In the genomic region with DNA sequence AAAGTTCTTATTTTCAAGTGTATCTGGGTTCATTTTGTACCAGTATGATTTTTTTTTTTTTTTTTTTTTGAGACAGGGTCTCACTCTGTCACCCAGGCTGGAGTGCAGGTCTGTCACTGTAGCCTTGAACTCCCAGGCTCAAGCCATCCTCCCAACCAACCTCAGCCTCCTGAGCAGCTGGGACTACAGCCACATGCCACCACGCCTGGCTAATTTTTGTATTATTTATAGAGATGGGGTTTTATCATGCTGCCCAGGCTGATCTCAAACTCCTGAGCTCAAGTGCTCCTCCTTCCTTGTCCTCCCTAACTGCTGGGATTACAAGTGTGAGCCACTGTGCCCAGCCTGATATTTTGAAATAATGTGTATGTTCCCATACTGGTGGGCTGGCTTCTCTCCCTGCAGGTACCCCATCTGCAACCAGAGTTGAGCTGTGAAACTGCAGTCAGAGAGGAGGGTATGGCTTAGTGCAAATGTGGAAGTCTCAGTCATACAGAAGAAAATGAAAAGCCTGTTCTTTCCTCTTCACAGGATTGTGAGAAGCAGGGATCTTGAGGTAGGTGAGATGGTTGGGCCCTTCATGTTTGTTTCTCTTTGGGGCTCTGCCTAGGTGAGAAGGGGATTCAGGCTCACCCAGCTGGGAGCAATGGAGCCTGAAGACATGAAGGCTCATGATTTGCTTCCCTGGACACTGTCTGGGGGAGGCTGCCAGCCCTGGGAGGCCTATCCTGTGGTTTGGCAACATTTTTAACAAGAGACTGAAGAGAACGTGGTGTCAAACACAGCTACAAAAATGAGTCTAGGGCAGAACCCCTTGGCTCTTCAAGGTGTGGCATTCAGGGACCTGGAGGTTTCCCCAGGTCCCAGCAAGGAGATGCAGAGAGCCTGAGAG, we compare ENCODE assay signal across 23 cellular contexts. TPM values are rescaled to one million over a fixed set of nuclear protein-coding genes. Genes with fewer than 3 reads are reported as not detected.
DNase-seq lines count a peak whose midpoint lies in the region; ATAC-seq and TF ChIP-seq lines count a peak whose summit lies in the region.
"Had no signal": no experiment of that assay in that cellular context is flagged by ENCODE, and none has a peak within 500 bp of the region (broad histone marks: within the 10 kb centered on the region; RNA-seq: fewer than 3 reads in every experiment).

No MANE protein-coding gene starts in this region.

- H3K9me2 ChIP-seq in OCI-LY7 (ENCODE audit: insufficient read depth, low read length): no peaks in the 10 kb centered on the region

- no peak overlapping the region for H3K14ac ChIP-seq in H9 (ENCODE audit: insufficient read depth, low read length)

- CTCF ChIA-PET in OCI-LY7 (lab: Charles Lee; ENCODE audit: unreplicated experiment): no interaction called here

- peak; percentile 28 for ATAC-seq in activated naive CD8-positive, alpha-beta T cell treated with anti-CD3 and anti-CD28 coated beads, Interleukin-2, amount 50 U/mL, for 24 hours
- ATAC-seq in stimulated activated naive B cell treated with anti-CD40 and anti-IgM and Interleukin-4, amounts not matched to agents 10 μg/mL and 1 μg/mL and 100 μg/mL, for 72 hours (replicated peaks): peak; percentile 57 to 63
- ATAC-seq: activated CD4-positive, CD25-positive, alpha-beta regulatory T cell treated with anti-CD3 and anti-CD28 coated beads, Interleukin-2, amount 50 U/mL, for 24 hours; activated CD8-positive, alpha-beta memory T cell treated with anti-CD3 and anti-CD28 coated beads, Interleukin-2, amount 10 ng/mL, durations not matched to agents 7 days and 5 days; naive thymus-derived CD4-positive, alpha-beta T cell; Right ventricle myocardium inferior; T-helper 17 cell had no signal

- no peak overlapping the region for H2BK120ac ChIP-seq in H9 (ENCODE audit: low read depth, low read length, poor library complexity, severe bottlenecking)

- no peak overlapping the region for H4K91ac ChIP-seq in H9 (ENCODE audit: insufficient read length, low read depth, low read length)

- H3K27me3 ChIP-seq in H9 (ENCODE audit: insufficient read depth, low read length): no peaks in the 10 kb centered on the region
- H3K27me3 ChIP-seq: dorsolateral prefrontal cortex, esophagus muscularis mucosa had no signal

- H3K79me1 ChIP-seq in H9 (ENCODE audit: insufficient read depth, low read depth, low read length, poor library complexity, severe bottlenecking): no peaks in the 10 kb centered on the region

- no peaks in the 10 kb centered on the region for H3K27me3 Mint-ChIP-seq in activated naive CD8-positive, alpha-beta T cell treated with anti-CD3 and anti-CD28 coated beads, Interleukin-2, amount 50 U/mL, for 24 hours
- H3K27me3 Mint-ChIP-seq in activated naive CD8-positive, alpha-beta T cell treated with anti-CD3 and anti-CD28 coated beads for 36 hours: no peaks in the 10 kb centered on the region
- no peaks in the 10 kb centered on the region for H3K27me3 Mint-ChIP-seq in stimulated activated naive B cell treated with anti-CD40 and anti-IgM and Interleukin-4, amounts not matched to agents 10 μg/mL and 1 μg/mL and 100 μg/mL, for 72 hours
- no peaks in the 10 kb centered on the region; the same call in 1 of the 2 replicates for H3K27me3 Mint-ChIP-seq in H9 (ENCODE audit: low read depth)
- H3K27me3 Mint-ChIP-seq: activated CD8-positive, alpha-beta memory T cell treated with anti-CD3 and anti-CD28 coated beads, Interleukin-2, amount 10 ng/mL, durations not matched to agents 7 days and 5 days; brain; CD4-positive, alpha-beta memory T cell; T-helper 17 cell had no signal

- H3K9me3 Mint-ChIP-seq in activated naive CD8-positive, alpha-beta T cell treated with anti-CD3 and anti-CD28 coated beads, Interleukin-2, amount 50 U/mL, for 24 hours: no peaks in the 10 kb centered on the region
- H3K9me3 Mint-ChIP-seq in activated naive CD8-positive, alpha-beta T cell treated with anti-CD3 and anti-CD28 coated beads for 36 hours: no peaks in the 10 kb centered on the region
- no peaks in the 10 kb centered on the region for H3K9me3 Mint-ChIP-seq in stimulated activated naive B cell treated with anti-CD40 and anti-IgM and Interleukin-4, amounts not matched to agents 10 μg/mL and 1 μg/mL and 100 μg/mL, for 72 hours
- H3K9me3 Mint-ChIP-seq in H9: no peaks in the 10 kb centered on the region; a peak in 3 of 5 replicates
- H3K9me3 Mint-ChIP-seq: CD4-positive, alpha-beta memory T cell had no signal

- H3K4me1 ChIP-seq in OCI-LY7 (ENCODE audit: insufficient read depth, low read length, poor library complexity, severe bottlenecking) (peaks cover 31% of the 10 kb centered on the region), H9 (ENCODE audit: insufficient read depth, low read length) (no peaks in the 10 kb centered on the region)
- H3K4me1 ChIP-seq: esophagus muscularis mucosa, left ventricle myocardium inferior had no signal

- no peak overlapping the region for H3K18ac ChIP-seq in H9 (ENCODE audit: insufficient read length, low read depth, low read length)

- H2BK20ac ChIP-seq in H9 (ENCODE audit: low read depth, low read length, poor library complexity, severe bottlenecking): no peak overlapping the region

- H4K20me1 ChIP-seq in OCI-LY7 (ENCODE audit: insufficient read depth, low read length) (no peaks in the 10 kb centered on the region), H9 (ENCODE audit: control insufficient read depth, insufficient read depth, insufficient read length) (no peaks in the 10 kb centered on the region)

- H3K23me2 ChIP-seq in H9 (ENCODE audit: insufficient read length, low read depth, low read length, poor library complexity, severe bottlenecking): no peaks in the 10 kb centered on the region

- POLR2A ChIA-PET in OCI-LY7 (lab: Charles Lee): interaction anchor here (0.7 to 1.5 kb wide), 4 partner anchors 8 to 827 kb away, joined by 3 to 7 read pairs (median 5); no protein-coding TSS in a partner anchor

- no peak overlapping the region for H3K4ac ChIP-seq in H9 (ENCODE audit: low read depth, low read length)

- H3T11ph ChIP-seq in H9 (ENCODE audit: low read length): no peak overlapping the region

- H3K9me3 ChIP-seq in OCI-LY7 (ENCODE audit: low read length) (no peaks in the 10 kb centered on the region), H9 (ENCODE audit: control insufficient read depth, low read depth, low read length) (no peaks in the 10 kb centered on the region)
- H3K9me3 ChIP-seq: esophagus muscularis mucosa, left ventricle myocardium inferior, thoracic aorta had no signal

- H3K4me3 Mint-ChIP-seq in activated naive CD8-positive, alpha-beta T cell treated with anti-CD3 and anti-CD28 coated beads, Interleukin-2, amount 50 U/mL, for 24 hours: no peak overlapping the region
- no peak overlapping the region for H3K4me3 Mint-ChIP-seq in activated naive CD8-positive, alpha-beta T cell treated with anti-CD3 and anti-CD28 coated beads for 36 hours
- peak overlapping the region; percentile 40 to 41 for H3K4me3 Mint-ChIP-seq in stimulated activated naive B cell treated with anti-CD40 and anti-IgM and Interleukin-4, amounts not matched to agents 10 μg/mL and 1 μg/mL and 100 μg/mL, for 72 hours
- no peak overlapping the region for H3K4me3 Mint-ChIP-seq in H9
- H3K4me3 Mint-ChIP-seq: activated CD8-positive, alpha-beta memory T cell treated with anti-CD3 and anti-CD28 coated beads, Interleukin-2, amount 10 ng/mL, durations not matched to agents 7 days and 5 days; brain; CD4-positive, alpha-beta memory T cell; naive thymus-derived CD4-positive, alpha-beta T cell; T-helper 17 cell had no signal

- H3K56ac ChIP-seq in H9 (ENCODE audit: insufficient read length, low read depth, low read length): no peak overlapping the region

- intact Hi-C loops in OCI-LY7 (cut with micrococcal nuclease; ENCODE audit: unreplicated experiment): no loop called here

- DNase-seq in activated naive CD8-positive, alpha-beta T cell treated with anti-CD3 and anti-CD28 coated beads, Interleukin-2, amount 50 U/mL, for 24 hours: no peak
- no peak for DNase-seq in activated naive CD8-positive, alpha-beta T cell treated with anti-CD3 and anti-CD28 coated beads for 36 hours
- DNase-seq in OCI-LY7 (ENCODE audit: low spot score): peak; percentile 56
- DNase-seq in fibroblast of pulmonary artery (ENCODE audit: low read depth): peak; percentile 43
- peak; percentile 4 for DNase-seq in stimulated activated naive B cell treated with anti-CD40 and anti-IgM and Interleukin-4, amounts not matched to agents 10 μg/mL and 1 μg/mL and 100 μg/mL, for 72 hours
- no peak for DNase-seq in stimulated activated CD4-positive, alpha-beta T cell treated with anti-CD3 and anti-CD28 coated beads, Interleukin-4, amount 100 ng/mL, for 1 hour
- DNase-seq in globus pallidus (ENCODE audit: low spot score): no peak
- DNase-seq in H9: no peak
- DNase-seq: activated CD8-positive, alpha-beta memory T cell treated with anti-CD3 and anti-CD28 coated beads, Interleukin-2, amount 10 ng/mL, durations not matched to agents 7 days and 5 days; activated gamma-delta T cell; CD4-positive, alpha-beta memory T cell; DND-41; dorsolateral prefrontal cortex; HCEC 1CT; left ventricle myocardium inferior; naive thymus-derived CD4-positive, alpha-beta T cell; T-helper 17 cell had no signal

- H3K27ac ChIP-seq in OCI-LY7 (ENCODE audit: low read depth, low read length, poor library complexity, severe bottlenecking) (peak overlapping the region; percentile 44), H9 (ENCODE audit: insufficient read length, low read depth, low read length) (no peak overlapping the region)
- H3K27ac ChIP-seq: 22Rv1, dorsolateral prefrontal cortex, esophagus muscularis mucosa, left ventricle myocardium inferior, thoracic aorta had no signal

- H3K4me2 ChIP-seq in OCI-LY7 (ENCODE audit: low read length) (peak overlapping the region; percentile 65), H9 (ENCODE audit: insufficient read depth, insufficient read length, low read length) (no peak overlapping the region)

- H4K5ac ChIP-seq in H9 (ENCODE audit: insufficient read length, low read depth, low read length): no peak overlapping the region

- TF ChIP-seq CTCF in OCI-LY7 (conservative IDR thresholded peaks at IDR 0.05; ENCODE audit: low read length) (no peak), fibroblast of pulmonary artery (IDR thresholded peaks at IDR 0.05; ENCODE audit: low read length, missing control alignments) (no peak), H9 (conservative IDR thresholded peaks at IDR 0.05) (no peak)

- H2BK5ac ChIP-seq in H9 (ENCODE audit: insufficient read length, low read length): no peak overlapping the region

- H2AFZ ChIP-seq in OCI-LY7 (ENCODE audit: low read length) (peak overlapping the region; percentile 82), H9 (ENCODE audit: low read length) (no peak overlapping the region)

- H2BK12ac ChIP-seq in H9 (ENCODE audit: insufficient read length, low read depth, low read length): no peak overlapping the region

- BruUV-seq in OCI-LY7 (replicated peaks; lab: Mats Ljungman, UMichigan): no TSS peak

- H3K27ac Mint-ChIP-seq in activated naive CD8-positive, alpha-beta T cell treated with anti-CD3 and anti-CD28 coated beads, Interleukin-2, amount 50 U/mL, for 24 hours: no peak overlapping the region
- no peak overlapping the region for H3K27ac Mint-ChIP-seq in activated naive CD8-positive, alpha-beta T cell treated with anti-CD3 and anti-CD28 coated beads for 36 hours
- peak overlapping the region; percentile 92 for H3K27ac Mint-ChIP-seq in stimulated activated naive B cell treated with anti-CD40 and anti-IgM and Interleukin-4, amounts not matched to agents 10 μg/mL and 1 μg/mL and 100 μg/mL, for 72 hours
- no peak overlapping the region; a peak in 1 of 7 replicates for H3K27ac Mint-ChIP-seq in H9
- H3K27ac Mint-ChIP-seq: activated CD8-positive, alpha-beta memory T cell treated with anti-CD3 and anti-CD28 coated beads, Interleukin-2, amount 10 ng/mL, durations not matched to agents 7 days and 5 days; brain; CD4-positive, alpha-beta memory T cell; T-helper 17 cell had no signal

- WGBS in H9 (ENCODE audit: extremely low coverage, insufficient read length, low lambda C conversion rate): no CpG with 5 or more reads among the region's 2 CpGs

- H2BK15ac ChIP-seq in H9 (ENCODE audit: low read depth, low read length): no peak overlapping the region

- no peaks in the 10 kb centered on the region for H3K36me3 ChIP-seq in OCI-LY7 (ENCODE audit: insufficient read depth, low read length)
- H3K36me3 ChIP-seq: esophagus muscularis mucosa, left ventricle myocardium inferior, thoracic aorta had no signal

- H3K23ac ChIP-seq in H9 (ENCODE audit: insufficient read length, low read depth, low read length): no peak overlapping the region

- peaks cover 8% of the 10 kb centered on the region for H3K4me1 Mint-ChIP-seq in activated naive CD8-positive, alpha-beta T cell treated with anti-CD3 and anti-CD28 coated beads, Interleukin-2, amount 50 U/mL, for 24 hours
- peaks cover 2% of the 10 kb centered on the region for H3K4me1 Mint-ChIP-seq in activated naive CD8-positive, alpha-beta T cell treated with anti-CD3 and anti-CD28 coated beads for 36 hours
- H3K4me1 Mint-ChIP-seq in stimulated activated naive B cell treated with anti-CD40 and anti-IgM and Interleukin-4, amounts not matched to agents 10 μg/mL and 1 μg/mL and 100 μg/mL, for 72 hours: peaks cover 34 to 53% of the 10 kb centered on the region in 2 donors
- H3K4me1 Mint-ChIP-seq in H9: no peaks in the 10 kb centered on the region
- H3K4me1 Mint-ChIP-seq: activated CD8-positive, alpha-beta memory T cell treated with anti-CD3 and anti-CD28 coated beads, Interleukin-2, amount 10 ng/mL, durations not matched to agents 7 days and 5 days; brain; CD4-positive, alpha-beta memory T cell; T-helper 17 cell had no signal

- no peaks in the 10 kb centered on the region for H3K36me3 Mint-ChIP-seq in activated naive CD8-positive, alpha-beta T cell treated with anti-CD3 and anti-CD28 coated beads, Interleukin-2, amount 50 U/mL, for 24 hours (ENCODE audit: low read depth)
- H3K36me3 Mint-ChIP-seq in activated naive CD8-positive, alpha-beta T cell treated with anti-CD3 and anti-CD28 coated beads for 36 hours: no peaks in the 10 kb centered on the region
- H3K36me3 Mint-ChIP-seq in stimulated activated naive B cell treated with anti-CD40 and anti-IgM and Interleukin-4, amounts not matched to agents 10 μg/mL and 1 μg/mL and 100 μg/mL, for 72 hours: peaks cover 0 to 3% of the 10 kb centered on the region in 2 donors
- no peaks in the 10 kb centered on the region; a peak in 1 of 7 replicates for H3K36me3 Mint-ChIP-seq in H9 (ENCODE audit: insufficient read depth in 1 of 3, low read depth in 3 of 3)
- H3K36me3 Mint-ChIP-seq: activated CD8-positive, alpha-beta memory T cell treated with anti-CD3 and anti-CD28 coated beads, Interleukin-2, amount 10 ng/mL, durations not matched to agents 7 days and 5 days; brain; CD4-positive, alpha-beta memory T cell had no signal

- H4K8ac ChIP-seq in H9 (replicated peaks; ENCODE audit: insufficient read length, low read depth, low read length): no peak overlapping the region

- no peak overlapping the region for H3K9ac ChIP-seq in H9 (ENCODE audit: extremely low read depth, insufficient read length, low read length)

- no peak overlapping the region for H2AK5ac ChIP-seq in H9 (ENCODE audit: insufficient read length, low read length)

- H3K79me2 ChIP-seq in OCI-LY7 (ENCODE audit: insufficient read depth, low read depth, low read length) (no peaks in the 10 kb centered on the region), H9 (ENCODE audit: insufficient read depth, low read length) (no peaks in the 10 kb centered on the region)

- H3K4me3 ChIP-seq in OCI-LY7 (ENCODE audit: low read depth, low read length, poor library complexity, severe bottlenecking) (peak overlapping the region; percentile 8), fibroblast of pulmonary artery (replicated peaks; ENCODE audit: low read depth, low read length) (no peak overlapping the region)
- H3K4me3 ChIP-seq: dorsolateral prefrontal cortex, esophagus muscularis mucosa, left ventricle myocardium inferior, thoracic aorta had no signal

RNA-seq across cellular contexts. Expression of gene SIAH1, which starts 41.3 kb away (rescaled TPM):
- total RNA-seq in activated naive CD8-positive, alpha-beta T cell treated with anti-CD3 and anti-CD28 coated beads for 36 hours: 10 to 100 TPM; 16.2 to 18.3 TPM
- 15.7 and 22.8 TPM in 2 replicates for total RNA-seq in OCI-LY7 (2014; rRNA removed; shearing (Covaris generic))
- total RNA-seq in OCI-LY7 (2022) (18.9 and 23.1 TPM in 2 replicates), H9 (2021) (32.8 and 33.2 TPM in 2 replicates)

Comparison
In these comparisons a context has a peak if more than half of its experiments do, and no peak if none do; other contexts are left out.
1. DNase-seq: peak in OCI-LY7 (single experiment), fibroblast of pulmonary artery (single experiment) and stimulated activated naive B cell treated with anti-CD40 and anti-IgM and Interleukin-4, amounts not matched to agents 10 μg/mL and 1 μg/mL and 100 μg/mL, for 72 hours (single experiment); none in activated naive CD8-positive, alpha-beta T cell treated with anti-CD3 and anti-CD28 coated beads, Interleukin-2, amount 50 U/mL, for 24 hours (single experiment), activated naive CD8-positive, alpha-beta T cell treated with anti-CD3 and anti-CD28 coated beads for 36 hours (single experiment), stimulated activated CD4-positive, alpha-beta T cell treated with anti-CD3 and anti-CD28 coated beads, Interleukin-4, amount 100 ng/mL, for 1 hour (single experiment), globus pallidus (single experiment) and H9 (single experiment).
2. H3K4me3 Mint-ChIP-seq: peak in stimulated activated naive B cell treated with anti-CD40 and anti-IgM and Interleukin-4, amounts not matched to agents 10 μg/mL and 1 μg/mL and 100 μg/mL, for 72 hours (2 of 2); none in activated naive CD8-positive, alpha-beta T cell treated with anti-CD3 and anti-CD28 coated beads, Interleukin-2, amount 50 U/mL, for 24 hours (single experiment), activated naive CD8-positive, alpha-beta T cell treated with anti-CD3 and anti-CD28 coated beads for 36 hours (single experiment) and H9 (0 of 2).